In the genomic region with DNA sequence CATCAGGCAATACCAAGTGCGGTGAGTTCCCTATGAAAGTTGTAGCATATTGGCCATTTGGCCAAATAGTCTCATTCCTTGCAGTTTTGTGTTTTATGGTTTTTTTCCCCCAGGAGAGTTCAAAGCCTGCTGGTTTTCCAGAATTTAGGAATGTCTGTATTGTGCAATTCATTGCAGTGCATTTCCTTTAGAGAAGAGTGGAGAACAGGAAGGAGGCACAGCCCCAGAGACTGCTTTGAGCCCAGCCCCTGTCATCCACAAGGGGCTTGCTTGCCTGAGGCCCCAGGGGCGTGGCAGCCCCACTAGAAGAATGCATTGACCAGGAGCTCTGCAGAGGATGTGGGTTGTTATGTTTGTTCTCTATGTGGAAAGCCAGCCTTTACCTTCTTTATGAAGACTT, we compare ENCODE assay signal across 7 cellular contexts.
A peak's percentile ranks its signal among the peaks of the same experiment; 100 is the strongest.
DNase-seq lines count a peak whose midpoint lies in the region; ATAC-seq, FAIRE-seq and TF ChIP-seq lines count a peak whose summit lies in the region.
"Not testable (repeated sequence)": the region's sequence is repeated elsewhere in the genome, so short reads cannot be mapped to it uniquely, and the experiment has no call there.

No MANE protein-coding gene starts in this region.

- H3K4ac ChIP-seq in trophoblast cell (ENCODE audit: low read depth, low read length) = not testable (repeated sequence)

- not testable (repeated sequence) for H2AK5ac ChIP-seq in trophoblast cell (ENCODE audit: low read length)

- H2BK5ac ChIP-seq in trophoblast cell (ENCODE audit: low read depth, low read length, poor library complexity) = not testable (repeated sequence)

- not testable (repeated sequence) for H3K36me3 ChIP-seq in DND-41 (ENCODE audit: insufficient read depth, low read length); fibroblast of lung (ENCODE audit: control insufficient read depth, insufficient read depth, low read length); trophoblast cell (ENCODE audit: control insufficient read depth in 1 of 2, insufficient read depth in 2 of 2, low read length in 2 of 2)

- H2AFZ ChIP-seq in DND-41 (ENCODE audit: low read depth, low read length); fibroblast of lung (ENCODE audit: low read length); trophoblast cell (ENCODE audit: insufficient read depth, low read length, poor library complexity): not testable (repeated sequence)

- peak; percentile 33 for FAIRE-seq in HTR-8/SVneo (lab: Jason Lieb, UNC)

- not testable (repeated sequence) for H3K23ac ChIP-seq in trophoblast cell (ENCODE audit: low read length)

- peaks cover 25% of the 10 kb centered on the region for H3K4me1 ChIP-seq in DND-41 (ENCODE audit: insufficient read depth, low read length)
- H3K4me1 ChIP-seq in fibroblast of lung (ENCODE audit: control insufficient read depth, extremely low read depth, insufficient read depth, low read length) = peaks cover 11% of the 10 kb centered on the region
- H3K4me1 ChIP-seq in trophoblast cell (ENCODE audit: control insufficient read depth in 1 of 2, insufficient read depth in 2 of 2, low read length in 2 of 2) = not testable (repeated sequence)

- H4K91ac ChIP-seq in trophoblast cell (ENCODE audit: low read depth, low read length) = not testable (repeated sequence)

- not testable (repeated sequence) for H3K9me3 ChIP-seq in DND-41 (ENCODE audit: insufficient read depth, low read length, severe bottlenecking); fibroblast of lung (ENCODE audit: control insufficient read depth, insufficient read depth, low read depth, low read length); trophoblast cell (ENCODE audit: insufficient read depth, low read depth, low read length)

- H2BK120ac ChIP-seq in trophoblast cell (ENCODE audit: insufficient read depth, low read length, poor library complexity) = not testable (repeated sequence)

- no CpG with 5 or more reads among the region's 2 CpGs for WGBS in trophoblast cell (ENCODE audit: extremely low coverage, insufficient coverage, insufficient read length)

- not testable (repeated sequence) for H3K27ac ChIP-seq in DND-41 (ENCODE audit: low read length)
- H3K27ac ChIP-seq in RWPE1 (peak overlapping the region; percentile 74), fibroblast of lung (ENCODE audit: insufficient read depth, low read length) (peak overlapping the region; percentile 80), trophoblast cell (ENCODE audit: low read depth, low read length) (peak overlapping the region; percentile 84)

- DNase-seq in DND-41 = peak; percentile 60
- not testable (repeated sequence) for DNase-seq in HTR-8/SVneo (ENCODE audit: insufficient read length, low spot score); RWPE1 (ENCODE audit: low spot score)
- DNase-seq in astrocyte of the hippocampus (ENCODE audit: low read depth, low spot score) = peak; percentile 61
- peak; percentile 40 to 76 for DNase-seq in fibroblast of lung (ENCODE audit: low read depth in 2 of 2)
- peak; percentile 26 for DNase-seq in iris pigment epithelial cell (ENCODE audit: low read depth)
- DNase-seq in trophoblast cell = peak; percentile 9 to 41

- not testable (repeated sequence) for H4K20me1 ChIP-seq in DND-41 (ENCODE audit: insufficient read depth, low read length); fibroblast of lung (ENCODE audit: control insufficient read depth, extremely low read depth, insufficient read depth, low read length)

- not testable (repeated sequence) for H3K4me2 ChIP-seq in DND-41 (ENCODE audit: insufficient read depth, low read length); fibroblast of lung (ENCODE audit: extremely low read depth, insufficient read depth, low read length); trophoblast cell (ENCODE audit: low read length)

- not testable (repeated sequence) for H3K27me3 ChIP-seq in DND-41 (ENCODE audit: insufficient read depth, low read length, poor library complexity); fibroblast of lung (ENCODE audit: control insufficient read depth, insufficient read depth, low read length); trophoblast cell (ENCODE audit: insufficient read depth, low read length)

- CTCF ChIA-PET in RWPE1 (lab: Yijun Ruan, JAX) = not testable (repeated sequence)

- not testable (repeated sequence) for H3K4me3 ChIP-seq in DND-41 (ENCODE audit: low read depth in 1 of 2, low read length in 2 of 2); fibroblast of lung (replicated peaks in 1 of 4; ENCODE audit: control extremely low read depth in 1 of 4, insufficient read depth in 1 of 4, low read depth in 3 of 4, low read length in 4 of 4); trophoblast cell (ENCODE audit: low read depth, low read length)

- peak; percentile 26; the same call in 2 of the 3 replicates for ATAC-seq in DND-41 (ENCODE audit: insufficient read depth, low read depth)

- not testable (repeated sequence) for H3K9ac ChIP-seq in DND-41 (ENCODE audit: low read depth, low read length); fibroblast of lung (ENCODE audit: insufficient read depth, low read length); trophoblast cell (ENCODE audit: low read length)

- H2BK12ac ChIP-seq in trophoblast cell (ENCODE audit: low read length) = not testable (repeated sequence)

- not testable (repeated sequence) for H4K12ac ChIP-seq in trophoblast cell (ENCODE audit: low read depth, low read length)

- not testable (repeated sequence) for H3K14ac ChIP-seq in trophoblast cell (ENCODE audit: low read length)

- TF ChIP-seq CTCF in DND-41 (IDR thresholded peaks at IDR 0.05; ENCODE audit: borderline replicate concordance, extremely low read depth, low read length, poor library complexity, severe bottlenecking); RWPE1 (conservative IDR thresholded peaks at IDR 0.05; ENCODE audit: low read depth); fibroblast of lung (conservative IDR thresholded peaks at IDR 0.05 in 1 of 2, IDR thresholded peaks at IDR 0.05 in 1 of 2; ENCODE audit: low read depth in 1 of 2, low read length in 2 of 2): not testable (repeated sequence)

- POLR2A ChIA-PET in RWPE1 (lab: Yijun Ruan, JAX; ENCODE audit: low non-redundant PET) = not testable (repeated sequence)

- H4K8ac ChIP-seq in trophoblast cell (ENCODE audit: low read depth, low read length) = not testable (repeated sequence)

- H3K18ac ChIP-seq in trophoblast cell (ENCODE audit: low read length) = not testable (repeated sequence)

- not testable (repeated sequence) for H3K79me1 ChIP-seq in trophoblast cell (ENCODE audit: low read length)

- H3K79me2 ChIP-seq in DND-41 (ENCODE audit: insufficient read depth, low read length) = peaks cover 25% of the 10 kb centered on the region
- H3K79me2 ChIP-seq in fibroblast of lung (ENCODE audit: control insufficient read depth, insufficient read depth, low read length) = peaks cover 16% of the 10 kb centered on the region
- H3K79me2 ChIP-seq in trophoblast cell (ENCODE audit: control insufficient read depth, insufficient read depth, low read length, poor library complexity) = not testable (repeated sequence)
